21 cellular contexts compared by ENCODE assay signal in the genomic region with DNA sequence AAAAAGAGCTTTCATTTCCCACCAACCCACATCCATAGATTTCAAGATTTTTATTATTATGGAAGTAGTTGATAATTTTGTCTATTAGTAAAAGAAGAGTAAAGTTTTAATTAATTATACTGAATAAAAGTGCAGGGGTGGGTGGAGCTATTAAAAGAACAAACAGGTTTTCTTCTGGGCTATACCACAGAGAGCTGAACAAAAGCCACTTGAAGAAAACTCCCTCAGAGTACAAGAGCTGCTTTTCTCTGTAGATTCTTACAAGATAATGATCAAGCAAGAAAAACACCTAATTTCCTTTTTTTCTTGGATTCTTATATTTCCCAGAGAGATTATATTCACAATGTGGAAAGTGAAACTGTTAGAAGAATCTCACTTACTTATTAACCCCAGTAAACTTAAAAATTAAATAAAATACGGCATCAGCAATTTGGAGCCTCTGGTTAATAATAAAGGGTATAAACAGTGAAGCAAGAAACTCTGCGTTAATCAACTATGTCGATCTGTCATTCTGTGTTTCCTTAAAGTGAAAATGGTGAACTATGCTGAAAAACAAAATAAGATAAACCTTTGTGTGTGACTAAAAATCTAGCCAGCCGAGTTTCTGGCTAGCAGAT.
DNase-seq lines count a peak whose midpoint lies in the region; ATAC-seq and TF ChIP-seq lines count a peak whose summit lies in the region.
"Had no signal": no experiment of that assay in that cellular context is flagged by ENCODE, and none has a peak within 500 bp of the region (broad histone marks: within the 10 kb centered on the region; RNA-seq: fewer than 3 reads in every experiment).

No MANE protein-coding gene starts in this region.

- no peak overlapping the region for H3K14ac ChIP-seq in IMR-90 (replicated peaks; ENCODE audit: low read depth, low read length)

- no peak overlapping the region for H3K4me3 Mint-ChIP-seq in endodermal cell
- H3K4me3 Mint-ChIP-seq in mesothelial cell of epicardium = no peak overlapping the region
- H3K4me3 Mint-ChIP-seq: activated B cell treated with CpG ODN at 0.5 μM for 24 hours; activated naive CD8-positive, alpha-beta T cell treated with anti-CD3 and anti-CD28 coated beads, Interleukin-2, amount 10 ng/mL, durations not matched to agents 7 days and 5 days; CD4-positive, alpha-beta T cell; stimulated activated naive B cell treated with anti-CD40 and anti-IgM and Interleukin-4, amounts not matched to agents 10 μg/mL and 1 μg/mL and 100 μg/mL, for 72 hours had no signal

- H3K4me1 Mint-ChIP-seq in endodermal cell (peaks cover 22% of the 10 kb centered on the region), mesothelial cell of epicardium (peaks cover 47% of the 10 kb centered on the region)
- H3K4me1 Mint-ChIP-seq: activated B cell treated with CpG ODN at 0.5 μM for 24 hours; activated naive CD8-positive, alpha-beta T cell treated with anti-CD3 and anti-CD28 coated beads, Interleukin-2, amount 10 ng/mL, durations not matched to agents 7 days and 5 days; stimulated activated naive B cell treated with anti-CD40 and anti-IgM and Interleukin-4, amounts not matched to agents 10 μg/mL and 1 μg/mL and 100 μg/mL, for 72 hours had no signal

- in situ Hi-C loops in IMR-90 (cut with MboI; ENCODE audit: low sequenced_read_pairs) = no loop called here

- H3K18ac ChIP-seq in IMR-90 (ENCODE audit: low read depth, low read length) = peak overlapping the region; percentile 70; the same call in 1 of the 2 replicates

- H4K20me1 ChIP-seq in IMR-90 (ENCODE audit: insufficient read depth, low read length) = no peaks in the 10 kb centered on the region

- no peak for TF ChIP-seq RAD21 in IMR-90 (IDR thresholded peaks at IDR 0.05; ENCODE audit: low read length)

- H2BK20ac ChIP-seq in IMR-90 (ENCODE audit: low read depth, low read length) = 0 out of 2 replicates have a peak overlapping the region, but pooled peaks have one; percentile 44

- no peak overlapping the region for H3K9ac ChIP-seq in IMR-90 (ENCODE audit: low read depth, low read length)
- H3K9ac ChIP-seq in endodermal cell (ENCODE audit: extremely low read depth, low read length, poor library complexity, severe bottlenecking) = no peak overlapping the region

- POLR2A ChIA-PET in IMR-90 (lab: Charles Lee; ENCODE audit: unreplicated experiment) = no interaction called here

- no peak overlapping the region for H3K4ac ChIP-seq in IMR-90 (ENCODE audit: low read depth, low read length)

- peak overlapping the region; percentile 9; the same call in 1 of the 3 replicates for H2BK15ac ChIP-seq in IMR-90 (ENCODE audit: low read depth, low read length)

- H3K56ac ChIP-seq in IMR-90 (ENCODE audit: extremely low read depth, insufficient read depth, low read length) = no peak overlapping the region

- H2BK5ac ChIP-seq in IMR-90 (ENCODE audit: low read depth, low read length, poor library complexity, severe bottlenecking) = peak overlapping the region; percentile 4

- no peaks in the 10 kb centered on the region for H3K9me3 ChIP-seq in IMR-90 (ENCODE audit: control insufficient read depth, insufficient read depth, low read length)
- no peaks in the 10 kb centered on the region for H3K9me3 ChIP-seq in endodermal cell (ENCODE audit: control insufficient read depth, low read length)
- H3K9me3 ChIP-seq: breast epithelium, heart left ventricle had no signal

- peak overlapping the region; percentile 77; the same call in 1 of the 2 replicates for H3K4me2 ChIP-seq in IMR-90 (ENCODE audit: low read depth, low read length)

- H3K79me1 ChIP-seq in IMR-90 (ENCODE audit: low read depth in 1 of 2, low read length in 2 of 2) = no peaks in the 10 kb centered on the region; a peak in 1 of 4 replicates

- H2AK9ac ChIP-seq in IMR-90 (replicated peaks; ENCODE audit: low read depth, low read length, poor library complexity) = no peak overlapping the region

- DNase-seq in IMR-90 (no peak), endodermal cell (no peak), mesothelial cell of epicardium (ENCODE audit: low spot score in 2 of 2, unreplicated experiment in 2 of 2) (no peak), GDM1 (lab: John Stamatoyannopoulos, UW) (no peak), NCI-H2227 treated with DMSO at 0.1 percent for 48 hours (lab: John Stamatoyannopoulos, UW) (no peak), hippocampal formation (lab: John Stamatoyannopoulos, UW) (no peak)
- DNase-seq: activated B cell treated with CpG ODN at 0.5 μM for 24 hours; activated naive CD8-positive, alpha-beta T cell treated with anti-CD3 and anti-CD28 coated beads, Interleukin-2, amount 10 ng/mL, durations not matched to agents 7 days and 5 days; CD4-positive, alpha-beta T cell; DND-41; heart left ventricle; KG1; NCI-H2029; NCI-H524; retina; stimulated activated naive B cell treated with anti-CD40 and anti-IgM and Interleukin-4, amounts not matched to agents 10 μg/mL and 1 μg/mL and 100 μg/mL, for 72 hours had no signal

- no peaks in the 10 kb centered on the region for H3K27me3 ChIP-seq in ACC112 (ENCODE audit: insufficient read depth, low read length)
- H3K27me3 ChIP-seq in IMR-90 (ENCODE audit: control insufficient read depth, insufficient read depth, low read length) = no peaks in the 10 kb centered on the region
- H3K27me3 ChIP-seq in endodermal cell (ENCODE audit: control insufficient read depth, insufficient read depth, low read length, poor library complexity, severe bottlenecking) = no peaks in the 10 kb centered on the region
- H3K27me3 ChIP-seq: breast epithelium, heart left ventricle had no signal

- BruUV-seq in IMR-90 (replicated peaks; lab: Mats Ljungman, UMichigan) = no TSS peak

- no peaks in the 10 kb centered on the region for H3K79me2 ChIP-seq in ACC112 (ENCODE audit: control insufficient read depth, insufficient read depth, low read length, unreplicated experiment)

- peaks cover 4% of the 10 kb centered on the region; the same call in 1 of the 2 replicates for H3K9me1 ChIP-seq in IMR-90 (ENCODE audit: insufficient read depth, low read length)

- H3K4me1 ChIP-seq in ACC112 (ENCODE audit: control insufficient read depth, insufficient read depth, low read length, unreplicated experiment) (peaks cover 23% of the 10 kb centered on the region), IMR-90 (ENCODE audit: control insufficient read depth, insufficient read depth, low read length) (peaks cover 10% of the 10 kb centered on the region), endodermal cell (ENCODE audit: control insufficient read depth, insufficient read depth, low read length) (peaks cover 9% of the 10 kb centered on the region)
- H3K4me1 ChIP-seq: breast epithelium had no signal

- no peak overlapping the region for H4K91ac ChIP-seq in IMR-90 (ENCODE audit: insufficient read depth, low read depth, low read length)

- TF ChIP-seq CTCF in IMR-90 (conservative IDR thresholded peaks at IDR 0.05; ENCODE audit: low read depth, low read length) (no peak), endodermal cell (conservative IDR thresholded peaks at IDR 0.05) (no peak), mesothelial cell of epicardium (IDR thresholded peaks at IDR 0.05; ENCODE audit: unreplicated experiment) (no peak)

- no peaks in the 10 kb centered on the region for H3K9me3 Mint-ChIP-seq in endodermal cell
- H3K9me3 Mint-ChIP-seq in mesothelial cell of epicardium = no peaks in the 10 kb centered on the region
- H3K9me3 Mint-ChIP-seq: activated B cell treated with CpG ODN at 0.5 μM for 24 hours; activated naive CD8-positive, alpha-beta T cell treated with anti-CD3 and anti-CD28 coated beads, Interleukin-2, amount 10 ng/mL, durations not matched to agents 7 days and 5 days; CD4-positive, alpha-beta T cell; stimulated activated naive B cell treated with anti-CD40 and anti-IgM and Interleukin-4, amounts not matched to agents 10 μg/mL and 1 μg/mL and 100 μg/mL, for 72 hours had no signal

- ATAC-seq in IMR-90 (ENCODE audit: low read depth) (no peak), GM19023 (IDR thresholded peaks at IDR 0.05; ENCODE audit: unreplicated experiment) (no peak)
- ATAC-seq: HCT116; heart left ventricle; Right ventricle myocardium inferior; stimulated activated naive B cell treated with anti-CD40 and anti-IgM and Interleukin-4, amounts not matched to agents 10 μg/mL and 1 μg/mL and 100 μg/mL, for 72 hours had no signal

- no peak overlapping the region for H3K27ac ChIP-seq in ACC112 (ENCODE audit: low read depth, low read length)
- H3K27ac ChIP-seq in IMR-90 (ENCODE audit: insufficient read depth, low read length) = no peak overlapping the region; the same call in 1 of the 2 replicates
- peak overlapping the region; percentile 29 for H3K27ac ChIP-seq in endodermal cell (ENCODE audit: low read depth, low read length)
- H3K27ac ChIP-seq: heart left ventricle had no signal

- H4K5ac ChIP-seq in IMR-90 (ENCODE audit: low read depth, low read length) = no peak overlapping the region

- H3K36me3 ChIP-seq in ACC112 (ENCODE audit: insufficient read depth, low read length) (no peaks in the 10 kb centered on the region), IMR-90 (ENCODE audit: control insufficient read depth, insufficient read depth, low read length) (no peaks in the 10 kb centered on the region), endodermal cell (ENCODE audit: control insufficient read depth, insufficient read depth, low read length) (no peaks in the 10 kb centered on the region)
- H3K36me3 ChIP-seq: breast epithelium, heart left ventricle had no signal

- intact Hi-C loops in IMR-90 (cut with micrococcal nuclease) = no loop called here

- H2BK120ac ChIP-seq in IMR-90 (ENCODE audit: low read depth, low read length) = no peak overlapping the region; the same call in 1 of the 2 replicates

- H3K27ac Mint-ChIP-seq in endodermal cell = no peak overlapping the region
- H3K27ac Mint-ChIP-seq in mesothelial cell of epicardium = peak overlapping the region; percentile 56
- H3K27ac Mint-ChIP-seq: activated B cell treated with CpG ODN at 0.5 μM for 24 hours; activated naive CD8-positive, alpha-beta T cell treated with anti-CD3 and anti-CD28 coated beads, Interleukin-2, amount 10 ng/mL, durations not matched to agents 7 days and 5 days; CD4-positive, alpha-beta T cell; stimulated activated naive B cell treated with anti-CD40 and anti-IgM and Interleukin-4, amounts not matched to agents 10 μg/mL and 1 μg/mL and 100 μg/mL, for 72 hours had no signal

- H4K8ac ChIP-seq in IMR-90 (ENCODE audit: low read depth in 2 of 2, low read length in 2 of 2) = no peak overlapping the region

- CTCF ChIA-PET in IMR-90 (lab: Yijun Ruan, JAX) = interaction anchor here (1.1 kb wide), 1 partner anchor 12 kb away, joined by 3 read pairs; no protein-coding TSS in a partner anchor

- no peaks in the 10 kb centered on the region for H3K27me3 Mint-ChIP-seq in endodermal cell (ENCODE audit: insufficient read depth)
- H3K27me3 Mint-ChIP-seq in mesothelial cell of epicardium (ENCODE audit: low read depth) = no peaks in the 10 kb centered on the region

- no peak for TF ChIP-seq POLR2A in IMR-90 (IDR thresholded peaks at IDR 0.05; ENCODE audit: low read depth, low read length)

- no peak overlapping the region for H3K23ac ChIP-seq in IMR-90 (ENCODE audit: low read depth, low read length)

- H3K36me3 Mint-ChIP-seq in endodermal cell (ENCODE audit: low read depth) (no peaks in the 10 kb centered on the region), mesothelial cell of epicardium (no peaks in the 10 kb centered on the region)
- H3K36me3 Mint-ChIP-seq: activated naive CD8-positive, alpha-beta T cell treated with anti-CD3 and anti-CD28 coated beads, Interleukin-2, amount 10 ng/mL, durations not matched to agents 7 days and 5 days; stimulated activated naive B cell treated with anti-CD40 and anti-IgM and Interleukin-4, amounts not matched to agents 10 μg/mL and 1 μg/mL and 100 μg/mL, for 72 hours had no signal

- H2AFZ ChIP-seq in ACC112 (ENCODE audit: low read length, unreplicated experiment) (peak overlapping the region; percentile 31), IMR-90 (replicated peaks; ENCODE audit: low read length, poor library complexity) (no peak overlapping the region)

- no CpG with 5 or more reads among the region's 4 CpGs for WGBS in IMR-90 (ENCODE audit: extremely low coverage in 2 of 2, insufficient read length in 1 of 2), 2 experiments
- 67 to 89% methylated on average over 3 to 4 of the region's 4 CpGs for WGBS in endodermal cell (ENCODE audit: insufficient coverage in 1 of 2, insufficient read length in 1 of 2), 2 experiments

- H3K4me3 ChIP-seq in ACC112 (ENCODE audit: low read depth, low read length) = no peak overlapping the region
- H3K4me3 ChIP-seq in IMR-90 (ENCODE audit: insufficient read depth, low read depth, low read length) = no peak overlapping the region
- H3K4me3 ChIP-seq in endodermal cell (ENCODE audit: low read length) = no peak overlapping the region
- H3K4me3 ChIP-seq: breast epithelium, heart left ventricle had no signal

- dilution Hi-C loops in IMR-90 (cut with HindIII; ENCODE audit: low sequenced_read_pairs, unreplicated experiment) = no loop called here

- no peak overlapping the region for H2AK5ac ChIP-seq in IMR-90 (ENCODE audit: low read depth, low read length)
